8 cellular contexts compared by ENCODE assay signal in the genomic region with DNA sequence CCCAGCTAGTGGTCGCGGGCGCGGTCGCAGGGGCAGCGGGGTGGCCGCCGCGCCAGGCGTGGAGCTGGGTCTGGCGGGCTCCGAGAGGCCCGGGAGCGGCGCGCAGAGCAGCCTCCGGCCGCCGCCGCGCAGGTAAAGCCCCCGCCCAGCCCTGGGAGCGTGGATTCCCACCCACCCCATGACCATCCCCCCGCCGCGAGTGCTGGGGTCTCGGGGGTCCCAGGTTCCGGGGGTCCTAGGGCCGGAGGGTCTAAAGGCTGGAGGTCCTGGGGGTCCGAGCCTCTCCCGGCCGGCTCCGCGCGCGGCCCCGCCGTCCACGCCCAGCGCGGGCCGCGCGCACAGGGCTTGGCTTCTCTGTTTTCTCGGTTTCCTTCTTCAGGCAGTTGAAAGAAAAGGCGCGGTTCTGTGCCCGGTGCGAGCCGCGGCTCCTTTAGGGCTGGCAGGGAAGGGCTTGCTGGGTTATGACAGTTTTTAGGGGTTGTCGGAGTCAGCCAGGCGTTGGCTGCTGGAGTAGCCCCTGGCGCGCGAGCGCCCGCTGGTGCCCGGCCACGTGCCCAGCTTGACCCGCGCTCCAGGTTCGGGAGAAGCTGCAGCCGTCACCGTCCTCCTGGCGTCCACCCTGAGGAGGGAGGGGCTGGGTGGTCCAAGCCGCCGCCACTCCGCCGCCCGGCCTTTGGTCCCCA. TPM values are rescaled to one million over a fixed set of nuclear protein-coding genes. Genes with fewer than 3 reads are reported as not detected.
A peak's percentile ranks its signal among the peaks of the same experiment; 100 is the strongest.
DNase-seq lines count a peak whose midpoint lies in the region; ATAC-seq and TF ChIP-seq lines count a peak whose summit lies in the region.

No MANE protein-coding gene starts in this region.

- TF ChIP-seq POLR2A in transverse colon (IDR thresholded peaks at IDR 0.05): no peak

- POLR2A ChIA-PET in naive thymus-derived CD4-positive, alpha-beta T cell (lab: Charles Lee): no interaction called here

- H3K9me3 Mint-ChIP-seq in naive thymus-derived CD4-positive, alpha-beta T cell: peaks cover 0 to 14% (median 5%) of the 10 kb centered on the region in 11 donors

- H3K27ac ChIP-seq in WERI-Rb-1 (peak overlapping the region; percentile 21), transverse colon (peak overlapping the region; percentile 61 to 80 (median 78))
- H3K27ac ChIP-seq in naive thymus-derived CD4-positive, alpha-beta T cell (ENCODE audit: low read depth, low read length): peak overlapping the region; percentile 55

- intact Hi-C loops in naive thymus-derived CD4-positive, alpha-beta T cell (cut with micrococcal nuclease): loop anchor here (1.0 to 5.0 kb wide), 6 partner anchors 27 to 1483 kb away; a partner anchor contains a TSS
- intact Hi-C loops in transverse colon (cut with DNase I; ENCODE audit: low total_unique reads): loop anchor here (10.0 kb wide), 1 partner anchor 121 kb away; a partner anchor contains a TSS

- DNase-seq in GM12864 (ENCODE audit: low read depth): no peak
- peak; percentile 54 for DNase-seq in HuH-7.5 (ENCODE audit: low spot score)
- DNase-seq in WERI-Rb-1: peak; percentile 64
- peak in 6 of 9 donors; percentile 15 to 60 (median 36) for DNase-seq in naive thymus-derived CD4-positive, alpha-beta T cell
- DNase-seq in transverse colon: peak; percentile 59
- DNase-seq in hepatic stellate cell (ENCODE audit: low spot score): no peak
- no peak for DNase-seq in central memory CD4-positive, alpha-beta T cell

- peaks cover 0 to 31% (median 9%) of the 10 kb centered on the region in 5 donors for H3K27me3 Mint-ChIP-seq in naive thymus-derived CD4-positive, alpha-beta T cell

- H3K4me3 Mint-ChIP-seq in naive thymus-derived CD4-positive, alpha-beta T cell: peak overlapping the region; percentile 68 to 84 (median 77)

- peak; percentile 43 for ATAC-seq in esophagus mucosa
- ATAC-seq in naive thymus-derived CD4-positive, alpha-beta T cell: peak; percentile 54

- peaks cover 7% of the 10 kb centered on the region for H3K36me3 ChIP-seq in WERI-Rb-1
- no peaks in the 10 kb centered on the region for H3K36me3 ChIP-seq in naive thymus-derived CD4-positive, alpha-beta T cell (ENCODE audit: control insufficient read depth in 2 of 3, insufficient read depth in 3 of 3, low read length in 3 of 3)
- no peaks in the 10 kb centered on the region for H3K36me3 ChIP-seq in transverse colon

- H3K36me3 Mint-ChIP-seq in naive thymus-derived CD4-positive, alpha-beta T cell: peaks cover 0 to 3% (median 0%) of the 10 kb centered on the region in 5 donors

- CTCF ChIA-PET in naive thymus-derived CD4-positive, alpha-beta T cell (lab: Charles Lee): no interaction called here

- no CpG with 5 or more reads among the region's 71 CpGs for WGBS in transverse colon (ENCODE audit: low coverage in 1 of 2), 2 donors

- in situ Hi-C loops in transverse colon (cut with MboI; ENCODE audit: low pct_ligation_motif_present in 1 of 4, low pct_unique_long_range_greater_than_20kb in 1 of 4, low sequenced_read_pairs in 3 of 4): loop anchor here in 2 of 4 donors (10.0 to 25.0 kb wide), 2 partner anchors 111 to 193 kb away; a partner anchor contains a TSS

- H3K9me3 ChIP-seq in WERI-Rb-1 (ENCODE audit: severe bottlenecking) (peaks cover 12% of the 10 kb centered on the region), transverse colon (no peaks in the 10 kb centered on the region)
- H3K9me3 ChIP-seq in naive thymus-derived CD4-positive, alpha-beta T cell (ENCODE audit: control insufficient read depth in 2 of 3, low read length in 3 of 3): no peaks in the 10 kb centered on the region

- H3K27ac Mint-ChIP-seq in naive thymus-derived CD4-positive, alpha-beta T cell: peak overlapping the region in 1 of 9 donors; percentile 60

- TF ChIP-seq EP300 in transverse colon (IDR thresholded peaks at IDR 0.05; ENCODE audit: low read depth): no peak

- H3K27me3 ChIP-seq in WERI-Rb-1 (ENCODE audit: insufficient read depth, low read depth, severe bottlenecking) (no peaks in the 10 kb centered on the region), transverse colon (peaks cover 5% of the 10 kb centered on the region)
- H3K27me3 ChIP-seq in naive thymus-derived CD4-positive, alpha-beta T cell (ENCODE audit: control insufficient read depth in 2 of 2, insufficient read depth in 2 of 2, low read length in 2 of 2): no peaks in the 10 kb centered on the region

- peak overlapping the region; percentile 59 for H3K4me3 ChIP-seq in GM12864 (ENCODE audit: low read depth, low read length)
- peak overlapping the region; percentile 52 for H3K4me3 ChIP-seq in WERI-Rb-1 (ENCODE audit: low read depth, low read length)
- peak overlapping the region; percentile 60 for H3K4me3 ChIP-seq in naive thymus-derived CD4-positive, alpha-beta T cell (ENCODE audit: low read length)
- peak overlapping the region; percentile 86 to 99 (median 88) for H3K4me3 ChIP-seq in transverse colon

- H3K4me1 ChIP-seq in naive thymus-derived CD4-positive, alpha-beta T cell (ENCODE audit: control insufficient read depth in 2 of 2, insufficient read depth in 2 of 2, low read length in 2 of 2): peaks cover 0 to 6% of the 10 kb centered on the region in 2 donors
- peaks cover 0 to 10% (median 7%) of the 10 kb centered on the region in 4 donors for H3K4me1 ChIP-seq in transverse colon

- peak; percentile 39 for TF ChIP-seq CTCF in GM12864 (IDR thresholded peaks at IDR 0.05; ENCODE audit: low read depth, low read length, missing control alignments)
- TF ChIP-seq CTCF in WERI-Rb-1 (IDR thresholded peaks at IDR 0.05; ENCODE audit: low read depth, low read length): peak; percentile 81
- peak in 1 of 5 experiments; percentile 13 for TF ChIP-seq CTCF in transverse colon (IDR thresholded peaks at IDR 0.05)

- H3K4me1 Mint-ChIP-seq in naive thymus-derived CD4-positive, alpha-beta T cell: peaks cover 0 to 10% (median 7%) of the 10 kb centered on the region in 7 donors

RNA-seq across cellular contexts. Expression of a gene that starts 0.4 kb away (rescaled TPM):
- total RNA-seq in esophagus mucosa (0.72 TPM), transverse colon (1 to 10 TPM; 4.4 to 6.7 (median 5.1) TPM)
- total RNA-seq in naive thymus-derived CD4-positive, alpha-beta T cell: 1 to 10 TPM in 3 of 5 experiments, under 1 TPM in 2; 0.79 to 3.3 (median 1.0) TPM
- under 1 TPM; 0.06 to 0.66 TPM for polyA plus RNA-seq in naive thymus-derived CD4-positive, alpha-beta T cell

Comparison
In these comparisons a context has a peak if more than half of its experiments do, and no peak if none do; other contexts are left out.
1. DNase-seq: peak in HuH-7.5 (single experiment), WERI-Rb-1 (single experiment), naive thymus-derived CD4-positive, alpha-beta T cell (6 of 9) and transverse colon (single experiment); none in GM12864 (single experiment), hepatic stellate cell (single experiment) and central memory CD4-positive, alpha-beta T cell (single experiment).
2. H3K27ac ChIP-seq: peak in every context shown above with its lines; median percentile 78 in transverse colon; 55 in naive thymus-derived CD4-positive, alpha-beta T cell; 21 in WERI-Rb-1.
3. Peak in every context shown above with its lines, with median percentiles within 50 percentile points of each other: H3K4me3 ChIP-seq.